In genomic region chr4:185682236-185682635, GRCh38 we compare ENCODE assay signal across 2 cellular contexts.
TF ChIP-seq lines count a peak whose summit lies in the region.

No MANE protein-coding gene starts in this region.

TF ChIP-seq in IMR-90, 13 proteins besides CTCF, POLR2A, EP300 and RAD21 (continued from another document):
- no peak for TF ChIP-seq RFX5 (IDR thresholded peaks at IDR 0.05; ENCODE audit: low read depth, low read length)
- TF ChIP-seq, protein P1, sequence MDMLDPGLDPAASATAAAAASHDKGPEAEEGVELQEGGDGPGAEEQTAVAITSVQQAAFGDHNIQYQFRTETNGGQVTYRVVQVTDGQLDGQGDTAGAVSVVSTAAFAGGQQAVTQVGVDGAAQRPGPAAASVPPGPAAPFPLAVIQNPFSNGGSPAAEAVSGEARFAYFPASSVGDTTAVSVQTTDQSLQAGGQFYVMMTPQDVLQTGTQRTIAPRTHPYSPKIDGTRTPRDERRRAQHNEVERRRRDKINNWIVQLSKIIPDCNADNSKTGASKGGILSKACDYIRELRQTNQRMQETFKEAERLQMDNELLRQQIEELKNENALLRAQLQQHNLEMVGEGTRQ (IDR thresholded peaks at IDR 0.05; ENCODE audit: low read depth, low read length), result no peak
- no peak for TF ChIP-seq NFE2L2 (IDR thresholded peaks at IDR 0.05; ENCODE audit: low read depth, low read length)
- TF ChIP-seq, protein P2, sequence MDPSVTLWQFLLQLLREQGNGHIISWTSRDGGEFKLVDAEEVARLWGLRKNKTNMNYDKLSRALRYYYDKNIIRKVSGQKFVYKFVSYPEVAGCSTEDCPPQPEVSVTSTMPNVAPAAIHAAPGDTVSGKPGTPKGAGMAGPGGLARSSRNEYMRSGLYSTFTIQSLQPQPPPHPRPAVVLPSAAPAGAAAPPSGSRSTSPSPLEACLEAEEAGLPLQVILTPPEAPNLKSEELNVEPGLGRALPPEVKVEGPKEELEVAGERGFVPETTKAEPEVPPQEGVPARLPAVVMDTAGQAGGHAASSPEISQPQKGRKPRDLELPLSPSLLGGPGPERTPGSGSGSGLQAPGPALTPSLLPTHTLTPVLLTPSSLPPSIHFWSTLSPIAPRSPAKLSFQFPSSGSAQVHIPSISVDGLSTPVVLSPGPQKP (IDR thresholded peaks at IDR 0.05; ENCODE audit: borderline replicate concordance, low read depth, low read length), result no peak
- no peak for TF ChIP-seq MXI1 (IDR thresholded peaks at IDR 0.05; ENCODE audit: borderline replicate concordance, low read depth, low read length)

TF ChIP-seq in HEK293T, 16 proteins besides CTCF, POLR2A, EP300 and RAD21 (continued from another document):
- no peak for TF ChIP-seq SUZ12 (IDR thresholded peaks at IDR 0.05)
